In genomic region chr5:151811593-151812321, GRCh38 we compare ENCODE assay signal across 8 cellular contexts. TPM values are rescaled to one million over a fixed set of nuclear protein-coding genes. Genes with fewer than 3 reads are reported as not detected.
DNase-seq lines count a peak whose midpoint lies in the region; ATAC-seq and TF ChIP-seq lines count a peak whose summit lies in the region.
"Had no signal": no experiment of that assay in that cellular context is flagged by ENCODE, and none has a peak within 500 bp of the region (broad histone marks: within the 10 kb centered on the region; RNA-seq: fewer than 3 reads in every experiment).

No MANE protein-coding gene starts in this region.

- H3K9me3 Mint-ChIP-seq in WTC11 (no peaks in the 10 kb centered on the region), osteocyte (ENCODE audit: unreplicated experiment) (no peaks in the 10 kb centered on the region), nephron progenitor cell (no peaks in the 10 kb centered on the region)

- DNase-seq in G401 (ENCODE audit: low spot score) (peak; percentile 43), WTC11 (ENCODE audit: low spot score) (no peak), fibroblast of the conjunctiva (ENCODE audit: low read depth) (peak; percentile 43), retinal pigment epithelial cell (ENCODE audit: low read depth) (peak; percentile 64), osteocyte (ENCODE audit: extremely low spot score, unreplicated experiment) (no peak), nephron progenitor cell (no peak), mesenteric fat pad (ENCODE audit: low spot score) (no peak)
- DNase-seq: DMS 273 treated with DMSO at 0.1 percent for 48 hours had no signal

- H3K27ac Mint-ChIP-seq in WTC11 (peak overlapping the region; percentile 62), osteocyte (ENCODE audit: unreplicated experiment) (no peak overlapping the region), nephron progenitor cell (no peak overlapping the region)

- H3K27me3 Mint-ChIP-seq in WTC11 (ENCODE audit: low read depth) (no peaks in the 10 kb centered on the region), osteocyte (ENCODE audit: unreplicated experiment) (no peaks in the 10 kb centered on the region), nephron progenitor cell (ENCODE audit: low read depth, poor library complexity) (no peaks in the 10 kb centered on the region)

- CTCF ChIA-PET in WTC11 (lab: Charles Lee): no interaction called here

- ATAC-seq in WTC11: no peak

- TF ChIP-seq CTCF in WTC11 (IDR thresholded peaks at IDR 0.05) (no peak), retinal pigment epithelial cell (conservative IDR thresholded peaks at IDR 0.05; ENCODE audit: low read depth, low read length) (no peak), osteocyte (IDR thresholded peaks at IDR 0.05) (no peak), nephron progenitor cell (IDR thresholded peaks at IDR 0.05) (no peak)

- H3K4me1 Mint-ChIP-seq in WTC11 (peaks cover 44% of the 10 kb centered on the region), osteocyte (ENCODE audit: unreplicated experiment) (peaks cover 13% of the 10 kb centered on the region), nephron progenitor cell (peaks cover 14% of the 10 kb centered on the region)

- H3K4me3 Mint-ChIP-seq in WTC11: no peak overlapping the region
- H3K4me3 Mint-ChIP-seq in osteocyte (ENCODE audit: unreplicated experiment): no peak overlapping the region
- H3K4me3 Mint-ChIP-seq in nephron progenitor cell: no peak overlapping the region

- H3K36me3 Mint-ChIP-seq in WTC11 (peaks cover 60% of the 10 kb centered on the region), osteocyte (ENCODE audit: unreplicated experiment) (peaks cover 54% of the 10 kb centered on the region), nephron progenitor cell (ENCODE audit: low read depth) (peaks cover 94% of the 10 kb centered on the region)

- H3K4me3 ChIP-seq in retinal pigment epithelial cell (ENCODE audit: low read length): no peak overlapping the region

- in situ Hi-C loops in G401 (cut with HindIII; ENCODE audit: low sequenced_read_pairs): no loop called here

- POLR2A ChIA-PET in WTC11 (lab: Charles Lee): no interaction called here

TF ChIP-seq in WTC11, 78 proteins besides CTCF, POLR2A, EP300 and RAD21 (continues in another document):
- TF ChIP-seq NFYB (CRISPR knock-in tag; conservative IDR thresholded peaks at IDR 0.05; ENCODE audit: low read depth) (no peak), ATF3 (CRISPR knock-in tag; conservative IDR thresholded peaks at IDR 0.05) (no peak), ZNF671 (CRISPR knock-in tag; IDR thresholded peaks at IDR 0.05) (no peak), E2F4 (CRISPR knock-in tag; IDR thresholded peaks at IDR 0.05; ENCODE audit: borderline replicate concordance, low read depth) (no peak), ZNF512 (CRISPR knock-in tag; IDR thresholded peaks at IDR 0.05; ENCODE audit: borderline replicate concordance) (no peak), ZNF396 (CRISPR knock-in tag; IDR thresholded peaks at IDR 0.05; ENCODE audit: borderline replicate concordance) (no peak), SP1 (CRISPR knock-in tag; conservative IDR thresholded peaks at IDR 0.05) (no peak), FOXK1 (CRISPR knock-in tag; IDR thresholded peaks at IDR 0.05) (no peak), NFATC4 (CRISPR knock-in tag; IDR thresholded peaks at IDR 0.05) (no peak), ZNF138 (CRISPR knock-in tag; conservative IDR thresholded peaks at IDR 0.05) (no peak), MLX (CRISPR knock-in tag; IDR thresholded peaks at IDR 0.05) (no peak), STAT6 (CRISPR knock-in tag; conservative IDR thresholded peaks at IDR 0.05; ENCODE audit: low read depth) (no peak), ATF6 (CRISPR knock-in tag; IDR thresholded peaks at IDR 0.05) (no peak)

RNA-seq across cellular contexts. Expression of gene G3BP1, which starts 40.0 kb away (rescaled TPM):
- total RNA-seq in G401 (2014; rRNA removed; shearing (Covaris generic)): 87.3 and 132 TPM in 2 replicates
- 396 to 413 TPM (median 400 TPM) in 3 replicates for total RNA-seq in WTC11 (2021)
- 184 and 205 TPM in 2 replicates for total RNA-seq in osteocyte
- total RNA-seq in mesenteric fat pad: 186 TPM

RNA-seq across cellular contexts. Expression of gene ATOX1, which starts 53.3 kb away (rescaled TPM):
- 53.7 and 112 TPM in 2 replicates for total RNA-seq in G401 (2014; rRNA removed; shearing (Covaris generic))
- total RNA-seq in WTC11 (2021) (76.4 to 79.3 TPM (median 77.4 TPM) in 3 replicates), osteocyte (104 and 107 TPM in 2 replicates), mesenteric fat pad (99.2 TPM)

Comparison
In these comparisons a context has a peak if more than half of its experiments do, and no peak if none do; other contexts are left out.
1. DNase-seq: peak in G401 (single experiment), fibroblast of the conjunctiva (single experiment) and retinal pigment epithelial cell (single experiment); none in WTC11 (single experiment), osteocyte (single experiment), nephron progenitor cell (single experiment) and mesenteric fat pad (single experiment).